ENCODE assay signal across 29 cellular contexts in genomic region chr7:33563010-33563409, GRCh38.
"Had no signal": no experiment of that assay in that cellular context is flagged by ENCODE, and none has a peak within 500 bp of the region (broad histone marks: within the 10 kb centered on the region; RNA-seq: fewer than 3 reads in every experiment).

No MANE protein-coding gene starts in this region.

- H3K4me3 ChIP-seq: adrenal gland, SJCRH30, SK-N-MC had no signal

- H3K4me3 Mint-ChIP-seq: activated CD4-positive, alpha-beta T cell treated with anti-CD3 and anti-CD28 coated beads for 36 hours; activated CD4-positive, alpha-beta T cell treated with anti-CD3 and anti-CD28 coated beads, Interleukin-2, amount 10 ng/mL, durations not matched to agents 7 days and 5 days; activated CD8-positive, alpha-beta T cell treated with anti-CD3 and anti-CD28 coated beads, Interleukin-2, amount 10 ng/mL, durations not matched to agents 7 days and 5 days; activated naive CD4-positive, alpha-beta T cell treated with anti-CD3 and anti-CD28 coated beads, Interleukin-2, amount 50 U/mL, for 24 hours; activated naive CD8-positive, alpha-beta T cell treated with anti-CD3 and anti-CD28 coated beads, Interleukin-2, amount 10 ng/mL, durations not matched to agents 7 days and 5 days; activated T-cell treated with anti-CD3 and anti-CD28 coated beads, Interleukin-2, amount 50 U/mL, for 24 hours; WTC11 had no signal

- H3K27ac Mint-ChIP-seq: activated CD4-positive, alpha-beta T cell treated with anti-CD3 and anti-CD28 coated beads for 36 hours; activated CD4-positive, alpha-beta T cell treated with anti-CD3 and anti-CD28 coated beads, Interleukin-2, amount 10 ng/mL, durations not matched to agents 7 days and 5 days; activated CD8-positive, alpha-beta T cell treated with anti-CD3 and anti-CD28 coated beads, Interleukin-2, amount 10 ng/mL, durations not matched to agents 7 days and 5 days; activated naive CD4-positive, alpha-beta T cell treated with anti-CD3 and anti-CD28 coated beads, Interleukin-2, amount 50 U/mL, for 24 hours; activated naive CD8-positive, alpha-beta T cell treated with anti-CD3 and anti-CD28 coated beads, Interleukin-2, amount 10 ng/mL, durations not matched to agents 7 days and 5 days; activated T-cell treated with anti-CD3 and anti-CD28 coated beads, Interleukin-2, amount 50 U/mL, for 24 hours; activated T-helper 2 cell treated with anti-CD3 and anti-CD28 coated beads, Interferon-gamma antibody, Interleukin-2, Interleukin-4, amounts not matched to agents 10 μg/mL and 5 μg/mL and 100 μg/mL, durations not matched to agents 14 hours and 24 hours and 36 hours; WTC11 had no signal

- H3K9me3 ChIP-seq: adrenal gland, SJCRH30 had no signal

- H3K9me3 Mint-ChIP-seq: activated CD4-positive, alpha-beta T cell treated with anti-CD3 and anti-CD28 coated beads, Interleukin-2, amount 10 ng/mL, durations not matched to agents 7 days and 5 days; activated naive CD8-positive, alpha-beta T cell treated with anti-CD3 and anti-CD28 coated beads, Interleukin-2, amount 10 ng/mL, durations not matched to agents 7 days and 5 days; activated T-cell treated with anti-CD3 and anti-CD28 coated beads, Interleukin-2, amount 50 U/mL, for 24 hours; activated T-helper 2 cell treated with anti-CD3 and anti-CD28 coated beads, Interferon-gamma antibody, Interleukin-2, Interleukin-4, amounts not matched to agents 10 μg/mL and 5 μg/mL and 100 μg/mL, durations not matched to agents 14 hours and 24 hours and 36 hours; WTC11 had no signal

- H3K36me3 ChIP-seq: adrenal gland, brain microvascular endothelial cell, SJCRH30 had no signal

- ATAC-seq: activated CD4-positive, alpha-beta T cell treated with anti-CD3 and anti-CD28 coated beads for 36 hours; activated CD4-positive, CD25-positive, alpha-beta regulatory T cell treated with anti-CD3 and anti-CD28 coated beads, Interleukin-2, amount 50 U/mL, for 24 hours; activated CD8-positive, alpha-beta T cell treated with anti-CD3 and anti-CD28 coated beads, Interleukin-2, amount 10 ng/mL, durations not matched to agents 7 days and 5 days; WTC11 had no signal

- H3K4me1 Mint-ChIP-seq: activated CD4-positive, alpha-beta T cell treated with anti-CD3 and anti-CD28 coated beads for 36 hours; activated CD4-positive, alpha-beta T cell treated with anti-CD3 and anti-CD28 coated beads, Interleukin-2, amount 10 ng/mL, durations not matched to agents 7 days and 5 days; activated naive CD4-positive, alpha-beta T cell treated with anti-CD3 and anti-CD28 coated beads, Interleukin-2, amount 50 U/mL, for 24 hours; WTC11 had no signal

- H3K27me3 Mint-ChIP-seq: activated CD4-positive, alpha-beta T cell treated with anti-CD3 and anti-CD28 coated beads for 36 hours; activated CD4-positive, alpha-beta T cell treated with anti-CD3 and anti-CD28 coated beads, Interleukin-2, amount 10 ng/mL, durations not matched to agents 7 days and 5 days; activated naive CD4-positive, alpha-beta T cell treated with anti-CD3 and anti-CD28 coated beads, Interleukin-2, amount 50 U/mL, for 24 hours; activated naive CD8-positive, alpha-beta T cell treated with anti-CD3 and anti-CD28 coated beads, Interleukin-2, amount 10 ng/mL, durations not matched to agents 7 days and 5 days; activated T-cell treated with anti-CD3 and anti-CD28 coated beads, Interleukin-2, amount 50 U/mL, for 24 hours had no signal

- H3K4me1 ChIP-seq: adrenal gland had no signal

- H3K27ac ChIP-seq: adrenal gland, brain microvascular endothelial cell, SJCRH30, SK-N-MC had no signal

- H3K36me3 Mint-ChIP-seq: activated naive CD8-positive, alpha-beta T cell treated with anti-CD3 and anti-CD28 coated beads, Interleukin-2, amount 10 ng/mL, durations not matched to agents 7 days and 5 days; WTC11 had no signal

- DNase-seq: activated CD4-positive, alpha-beta T cell treated with anti-CD3 and anti-CD28 coated beads for 36 hours; activated CD4-positive, alpha-beta T cell treated with anti-CD3 and anti-CD28 coated beads, Interleukin-2, amount 10 ng/mL, durations not matched to agents 7 days and 5 days; activated CD4-positive, alpha-beta T cell treated with anti-CD3 and anti-CD28 coated beads, Interleukin-2, amount 50 U/mL, for 48 hours; activated CD8-positive, alpha-beta T cell treated with anti-CD3 and anti-CD28 coated beads, Interleukin-2, amount 10 ng/mL, durations not matched to agents 7 days and 5 days; activated gamma-delta T cell; activated naive CD4-positive, alpha-beta T cell treated with Interleukin-2 at 50 U/mL for 16 hours; activated naive CD8-positive, alpha-beta T cell treated with anti-CD3 and anti-CD28 coated beads, Interleukin-2, amount 10 ng/mL, durations not matched to agents 7 days and 5 days; activated T-cell treated with anti-CD3 and anti-CD28 coated beads, Interleukin-2, amount 50 U/mL, for 24 hours; adrenal gland; anterior cingulate cortex; brain microvascular endothelial cell; central memory CD4-positive, alpha-beta T cell; MM.1S; MV-4-11; NCI-H1092; NCI-H1436 treated with DMSO at 0.1 percent for 48 hours; NCI-H1694 treated with DMSO at 0.1 percent for 48 hours; NCI-H2029; NCI-H345; NCI-H524 treated with DMSO at 0.1 percent for 48 hours; NCI-H748 treated with DMSO at 0.1 percent for 48 hours; NK-92 treated with Interleukin-12 subunit alpha and Interleukin-12 subunit beta, amount 100 ng/mL, for 24 hours; Right ventricle myocardium superior; SJCRH30 had no signal

- H3K27me3 ChIP-seq: adrenal gland, brain microvascular endothelial cell, SJCRH30 had no signal
